8 cellular contexts compared by ENCODE assay signal in genomic region chr12:56629459-56630179, GRCh38. TPM values are rescaled to one million over a fixed set of nuclear protein-coding genes. Genes with fewer than 3 reads are reported as not detected.
DNase-seq lines count a peak whose midpoint lies in the region; ATAC-seq and TF ChIP-seq lines count a peak whose summit lies in the region.

No MANE protein-coding gene starts in this region.

- H3K4me3 Mint-ChIP-seq in Calu3 (ENCODE audit: low read depth, unreplicated experiment) (peak overlapping the region; percentile 98), MCF 10A (ENCODE audit: unreplicated experiment) (peak overlapping the region; percentile 71)

- DNase-seq in Calu3: peak; percentile 26
- DNase-seq in T-helper 2 cell: peak; percentile 12 to 48 (median 28)
- peak; percentile 31 for DNase-seq in MCF 10A (ENCODE audit: unreplicated experiment)
- DNase-seq in kidney epithelial cell (ENCODE audit: low read depth): no peak
- DNase-seq in stimulated activated CD4-positive, alpha-beta T cell treated with anti-CD3 and anti-CD28 coated beads, Interleukin-1b, Interleukin-23, amount 100 ng/mL, for 48 hours: peak; percentile 49
- no peak for DNase-seq in SKM-1 (lab: John Stamatoyannopoulos, UW; ENCODE audit: unreplicated experiment)

- H3K27me3 Mint-ChIP-seq in Calu3 (ENCODE audit: unreplicated experiment) (no peaks in the 10 kb centered on the region), MCF 10A (ENCODE audit: insufficient read depth, unreplicated experiment) (no peaks in the 10 kb centered on the region)

- intact Hi-C loops in Calu3 (cut with micrococcal nuclease; ENCODE audit: unreplicated experiment): loop anchor here (10.0 kb wide), 1 partner anchor 95 kb away; the partner anchor contains the start of gene NACA
- intact Hi-C loops in MCF 10A (cut with micrococcal nuclease): no loop called here

- peak overlapping the region; percentile 0 for H3K27ac Mint-ChIP-seq in Calu3 (ENCODE audit: unreplicated experiment)
- peak overlapping the region; percentile 11 for H3K27ac Mint-ChIP-seq in MCF 10A (ENCODE audit: low read depth, unreplicated experiment)

- peaks cover 46% of the 10 kb centered on the region for H3K4me1 Mint-ChIP-seq in Calu3 (ENCODE audit: low read depth, unreplicated experiment)
- peaks cover 34% of the 10 kb centered on the region for H3K4me1 Mint-ChIP-seq in MCF 10A (ENCODE audit: insufficient read depth, unreplicated experiment)

- no peaks in the 10 kb centered on the region for H3K9me3 Mint-ChIP-seq in Calu3 (ENCODE audit: low read depth, unreplicated experiment)
- H3K9me3 Mint-ChIP-seq in MCF 10A (ENCODE audit: unreplicated experiment): no peaks in the 10 kb centered on the region

- H3K36me3 Mint-ChIP-seq in Calu3 (ENCODE audit: insufficient read depth, unreplicated experiment): peaks cover 71% of the 10 kb centered on the region
- H3K36me3 Mint-ChIP-seq in MCF 10A (ENCODE audit: insufficient read depth, unreplicated experiment): peaks cover 37% of the 10 kb centered on the region

- H3K27me3 ChIP-seq in kidney epithelial cell (ENCODE audit: control insufficient read depth, insufficient read depth, low read length): no peaks in the 10 kb centered on the region

- peak overlapping the region; percentile 82 for H3K4me3 ChIP-seq in kidney epithelial cell (ENCODE audit: low read depth, low read length)

- ATAC-seq in HG02759 (IDR thresholded peaks at IDR 0.05; ENCODE audit: unreplicated experiment): peak; percentile 1
- no peak for ATAC-seq in HG03175 (IDR thresholded peaks at IDR 0.05; ENCODE audit: unreplicated experiment)

- CTCF ChIA-PET in Calu3 (lab: Charles Lee): interaction anchor here (0.7 to 1.8 kb wide), 3 partner anchors 21 to 58 kb away, joined by 4 to 12 read pairs (median 5); partner anchors contain the start of gene PTGES3
- CTCF ChIA-PET in MCF 10A (lab: Yijun Ruan, JAX): interaction anchor here (0.6 to 3.8 kb wide), 14 partner anchors 29 to 382 kb away, joined by 3 to 20 read pairs (median 4); no protein-coding TSS in a partner anchor

- TF ChIP-seq CTCF in Calu3 (IDR thresholded peaks at IDR 0.05; ENCODE audit: unreplicated experiment) (no peak), MCF 10A (IDR thresholded peaks at IDR 0.05; ENCODE audit: unreplicated experiment) (no peak), kidney epithelial cell (IDR thresholded peaks at IDR 0.05; ENCODE audit: insufficient read depth, low read length, poor library complexity, severe bottlenecking) (no peak)

- H3K36me3 ChIP-seq in kidney epithelial cell (ENCODE audit: control insufficient read depth, insufficient read depth, low read length): no peaks in the 10 kb centered on the region

- BruUV-seq in Calu3 (replicated peaks; lab: Mats Ljungman, UMichigan) (no TSS peak), MCF 10A (replicated peaks; lab: Mats Ljungman, UMichigan) (no TSS peak)

- POLR2A ChIA-PET in MCF 10A (lab: Yijun Ruan, JAX): interaction anchor here (0.8 to 9.3 kb wide), 18 partner anchors 8 to 407 kb away, joined by 3 to 181 read pairs (median 8); partner anchors contain the start of genes ATP5F1B, NACA, PTGES3 and RBMS2

RNA-seq across cellular contexts. Expression of gene BAZ2A, which starts 0.5 kb away (rescaled TPM):
- total RNA-seq in Calu3 (2022): 158 and 187 TPM in 2 replicates
- 87.3 and 101 TPM in 2 replicates for total RNA-seq in MCF 10A (2022)
- total RNA-seq in kidney epithelial cell: 37.9 and 49.9 TPM in 2 replicates

RNA-seq across cellular contexts. Expression of gene ATP5F1B, which starts 16.2 kb away (rescaled TPM):
- total RNA-seq in Calu3 (2022) (822 and 875 TPM in 2 replicates), MCF 10A (2022) (719 and 909 TPM in 2 replicates), kidney epithelial cell (399 and 419 TPM in 2 replicates)

RNA-seq across cellular contexts. Expression of gene PTGES3, which starts 58.5 kb away (rescaled TPM):
- total RNA-seq in Calu3 (2022) (435 and 437 TPM in 2 replicates), MCF 10A (2022) (212 and 228 TPM in 2 replicates), kidney epithelial cell (114 and 119 TPM in 2 replicates)

Comparison
In these comparisons a context has a peak if more than half of its experiments do, and no peak if none do; other contexts are left out.
1. DNase-seq: peak in Calu3 (single experiment), T-helper 2 cell (5 of 5), MCF 10A (single experiment) and stimulated activated CD4-positive, alpha-beta T cell treated with anti-CD3 and anti-CD28 coated beads, Interleukin-1b, Interleukin-23, amount 100 ng/mL, for 48 hours (single experiment); none in kidney epithelial cell (single experiment) and SKM-1 (single experiment).